In genomic region chr7:129367349-129367699, GRCh38 we compare ENCODE assay signal across 12 cellular contexts.
DNase-seq lines count a peak whose midpoint lies in the region; ATAC-seq, FAIRE-seq and TF ChIP-seq lines count a peak whose summit lies in the region.
"Had no signal": no experiment of that assay in that cellular context is flagged by ENCODE, and none has a peak within 500 bp of the region (broad histone marks: within the 10 kb centered on the region; RNA-seq: fewer than 3 reads in every experiment).

No MANE protein-coding gene starts in this region.

- peaks cover 21% of the 10 kb centered on the region for H3K4me1 Mint-ChIP-seq in activated T-helper 17 cell treated with anti-CD3 and anti-CD28 coated beads, Interleukin-2, amount 50 U/mL, for 72 hours

- no peak for TF ChIP-seq CTCF in A549 (IDR thresholded peaks at IDR 0.05)
- TF ChIP-seq CTCF in HCT116 (IDR thresholded peaks at IDR 0.05 in 2 of 3, conservative IDR thresholded peaks at IDR 0.05 in 1 of 3; ENCODE audit: borderline replicate concordance in 1 of 3, insufficient read depth in 1 of 3, low read depth in 2 of 3, low read length in 2 of 3) = no peak

- H3K36me3 ChIP-seq in HCT116 (ENCODE audit: control insufficient read depth in 1 of 2, insufficient read depth in 2 of 2, low read length in 2 of 2) = no peaks in the 10 kb centered on the region
- H3K36me3 ChIP-seq in mucosa of stomach (ENCODE audit: control insufficient read depth, insufficient read depth, low read length) = no peaks in the 10 kb centered on the region
- H3K36me3 ChIP-seq: BE2C, tibial artery had no signal

- no peaks in the 10 kb centered on the region for H3K9me2 ChIP-seq in HCT116 (ENCODE audit: insufficient read depth)

- no peak overlapping the region for H3K4me2 ChIP-seq in A549
- peak overlapping the region; percentile 8; the same call in 1 of the 2 replicates for H3K4me2 ChIP-seq in HCT116 (ENCODE audit: low read length)

- no peak for TF ChIP-seq EP300 in A549 (IDR thresholded peaks at IDR 0.05)

- no peaks in the 10 kb centered on the region for H3K27me3 Mint-ChIP-seq in activated T-helper 17 cell treated with anti-CD3 and anti-CD28 coated beads, Interleukin-2, amount 50 U/mL, for 72 hours

- CTCF ChIA-PET in A549 (lab: Yijun Ruan, JAX) (interaction anchor here (0.7 to 6.8 kb wide), 65 partner anchors 8 to 1282 kb away, joined by 3 to 129 read pairs (median 5); partner anchors contain the start of gene STRIP2), HCT116 (lab: Charles Lee) (interaction anchor here (0.7 to 4.4 kb wide), 24 partner anchors 8 to 644 kb away, joined by 3 to 52 read pairs (median 4); no protein-coding TSS in a partner anchor)

- DNase-seq in A549 (ENCODE audit: low read depth in 1 of 2, low spot score in 1 of 2) (no peak), HCT116 (ENCODE audit: low read depth, low spot score) (no peak), dedifferentiated amniotic fluid mesenchymal stem cell (ENCODE audit: extremely low spot score) (no peak), SW480 (ENCODE audit: low spot score) (no peak)

- no peaks in the 10 kb centered on the region for H3K36me3 Mint-ChIP-seq in activated T-helper 17 cell treated with anti-CD3 and anti-CD28 coated beads, Interleukin-2, amount 50 U/mL, for 72 hours (ENCODE audit: low read depth)

- TF ChIP-seq POLR2A in A549 (IDR thresholded peaks at IDR 0.05; ENCODE audit: low read length) (no peak), HCT116 (IDR thresholded peaks at IDR 0.05; ENCODE audit: borderline replicate concordance, extremely low read depth, insufficient read depth, insufficient read length) (no peak)

- peak overlapping the region; percentile 80 for H3K27ac Mint-ChIP-seq in activated T-helper 17 cell treated with anti-CD3 and anti-CD28 coated beads, Interleukin-2, amount 50 U/mL, for 72 hours
- H3K27ac Mint-ChIP-seq: HFFc6 had no signal

- ATAC-seq in A549 = peak; percentile 47 to 64; a peak in 5 of 6 replicates
- peak; percentile 55; the same call in 1 of the 2 replicates for ATAC-seq in HCT116
- ATAC-seq in activated T-helper 17 cell treated with anti-CD3 and anti-CD28 coated beads, Interleukin-2, amount 50 U/mL, for 72 hours (replicated peaks) = no peak
- ATAC-seq in GM18519 (IDR thresholded peaks at IDR 0.05; ENCODE audit: low FRiP score, unreplicated experiment) = no peak
- ATAC-seq in HG03460 (IDR thresholded peaks at IDR 0.05; ENCODE audit: unreplicated experiment) = no peak

- no peak overlapping the region for H2AFZ ChIP-seq in HCT116 (ENCODE audit: low read depth, low read length, poor library complexity, severe bottlenecking)

- peak overlapping the region; percentile 67 for H3K4me3 Mint-ChIP-seq in activated T-helper 17 cell treated with anti-CD3 and anti-CD28 coated beads, Interleukin-2, amount 50 U/mL, for 72 hours

- POLR2A ChIA-PET in A549 (lab: Yijun Ruan, JAX) = interaction anchor here (0.6 to 1.6 kb wide), 7 partner anchors 14 to 142 kb away, joined by 3 to 9 read pairs (median 4); partner anchors contain the start of genes AHCYL2 and STRIP2
- POLR2A ChIA-PET in HCT116 (lab: Charles Lee) = no interaction called here

- H3K27ac ChIP-seq in A549 (no peak overlapping the region), HCT116 (ENCODE audit: low read depth, low read length) (no peak overlapping the region)
- H3K27ac ChIP-seq: SK-N-MC, tibial artery had no signal

- H3K27me3 ChIP-seq in HCT116 (ENCODE audit: insufficient read depth, low read length) (no peaks in the 10 kb centered on the region), mucosa of stomach (ENCODE audit: control insufficient read depth, insufficient read depth, low read length) (no peaks in the 10 kb centered on the region)
- H3K27me3 ChIP-seq: BE2C, tibial artery had no signal

- intact Hi-C loops in HCT116 (cut with micrococcal nuclease) = loop anchor here (1.0 to 2.0 kb wide), 2 partner anchors 105 to 277 kb away; no protein-coding TSS in a partner anchor

- no peaks in the 10 kb centered on the region for H3K9me3 Mint-ChIP-seq in activated T-helper 17 cell treated with anti-CD3 and anti-CD28 coated beads, Interleukin-2, amount 50 U/mL, for 72 hours
- H3K9me3 Mint-ChIP-seq: HFFc6 had no signal

- H3K4me1 ChIP-seq in A549 (0 out of 3 replicates have a peak, but pooled peaks cover 6% of the 10 kb centered on the region), HCT116 (ENCODE audit: control insufficient read depth in 1 of 2, insufficient read depth in 2 of 2, low read length in 2 of 2) (peaks cover 2 to 8% of the 10 kb centered on the region in 2 experiments; a peak in 2 of 4 replicates), mucosa of stomach (ENCODE audit: control insufficient read depth, insufficient read depth, low read length) (peaks cover 8% of the 10 kb centered on the region)
- H3K4me1 ChIP-seq: BE2C had no signal

- peaks cover 4% of the 10 kb centered on the region; the same call in 1 of the 2 replicates for H4K20me1 ChIP-seq in HCT116 (ENCODE audit: insufficient read depth)

- no peak for FAIRE-seq in A549 (lab: Jason Lieb, UNC)

- H3K79me2 ChIP-seq in HCT116 (ENCODE audit: insufficient read depth, low read length) = no peaks in the 10 kb centered on the region

- RAD21 ChIA-PET in HCT116 (lab: Charles Lee; ENCODE audit: low non-redundant PET in 1 of 2, low total read pairs in 2 of 2, uncharacterized antibody in 2 of 2, unreplicated experiment in 2 of 2) = interaction anchor here (0.6 to 1.5 kb wide), 8 partner anchors 86 to 458 kb away, joined by 3 to 8 read pairs (median 3); no protein-coding TSS in a partner anchor

- no TSS peak for BruUV-seq in HCT116 (replicated peaks; lab: Mats Ljungman, UMichigan)

- H3K4me3 ChIP-seq in A549 (no peak overlapping the region), HCT116 (replicated peaks in 1 of 2; ENCODE audit: low read depth in 1 of 2, low read length in 2 of 2) (no peak overlapping the region), mucosa of stomach (ENCODE audit: low read length) (peak overlapping the region; percentile 29)
- H3K4me3 ChIP-seq: tibial artery had no signal

- H3K9ac ChIP-seq in HCT116 (ENCODE audit: low read length) (no peak overlapping the region), mucosa of stomach (ENCODE audit: low read length) (peak overlapping the region; percentile 66)

- TF ChIP-seq RAD21 in A549 (conservative IDR thresholded peaks at IDR 0.05 in 1 of 2, IDR thresholded peaks at IDR 0.05 in 1 of 2) (no peak), HCT116 (IDR thresholded peaks at IDR 0.05; ENCODE audit: low read depth) (no peak)

- WGBS in A549 (ENCODE audit: missing lambda C conversion rate) = 70% methylated on average over 1 of the region's 1 CpG

- no peaks in the 10 kb centered on the region for H3K9me3 ChIP-seq in A549
- H3K9me3 ChIP-seq in HCT116 (ENCODE audit: control insufficient read depth in 1 of 2, insufficient read depth in 1 of 2, low read depth in 1 of 2, low read length in 2 of 2) = no peaks in the 10 kb centered on the region
- no peaks in the 10 kb centered on the region for H3K9me3 ChIP-seq in mucosa of stomach (ENCODE audit: control insufficient read depth, low read length)
- H3K9me3 ChIP-seq: BE2C, tibial artery had no signal

TF ChIP-seq in A549, 52 proteins besides CTCF, POLR2A, EP300 and RAD21:
- no peak for TF ChIP-seq FOSB (CRISPR knock-in tag; IDR thresholded peaks at IDR 0.05)
- no peak for TF ChIP-seq ESRRA (IDR thresholded peaks at IDR 0.05; ENCODE audit: borderline replicate concordance, low read length)
- TF ChIP-seq EHF (CRISPR knock-in tag; IDR thresholded peaks at IDR 0.05) = no peak
- no peak for TF ChIP-seq ZFP36 (IDR thresholded peaks at IDR 0.05; ENCODE audit: borderline replicate concordance, partially characterized antibody)
- TF ChIP-seq E2F6 (IDR thresholded peaks at IDR 0.05; ENCODE audit: borderline replicate concordance, low read depth) = no peak
- no peak for TF ChIP-seq JUNB (IDR thresholded peaks at IDR 0.05)
- TF ChIP-seq CHD2 (IDR thresholded peaks at IDR 0.05; ENCODE audit: low read length, partially characterized antibody) = no peak

TF ChIP-seq in HCT116, 20 proteins besides CTCF, POLR2A, EP300 and RAD21:
- TF ChIP-seq ZNF274 (IDR thresholded peaks at IDR 0.05; ENCODE audit: low read depth, low read length) (no peak), ZBTB33 (IDR thresholded peaks at IDR 0.05; ENCODE audit: extremely low read depth, insufficient replicate concordance, low read length) (no peak), TCF7L2 (IDR thresholded peaks at IDR 0.05; ENCODE audit: borderline replicate concordance, extremely low read depth, insufficient read depth, insufficient read length) (no peak), EZH2 (IDR thresholded peaks at IDR 0.05) (no peak)

Comparison
In these comparisons a context has a peak if more than half of its experiments do, and no peak if none do; other contexts are left out.
1. ATAC-seq: peak in A549 (2 of 2) and HCT116 (single experiment); none in activated T-helper 17 cell treated with anti-CD3 and anti-CD28 coated beads, Interleukin-2, amount 50 U/mL, for 72 hours (single experiment), GM18519 (single experiment) and HG03460 (single experiment).